ENCODE assay signal across 10 cellular contexts in the genomic region with DNA sequence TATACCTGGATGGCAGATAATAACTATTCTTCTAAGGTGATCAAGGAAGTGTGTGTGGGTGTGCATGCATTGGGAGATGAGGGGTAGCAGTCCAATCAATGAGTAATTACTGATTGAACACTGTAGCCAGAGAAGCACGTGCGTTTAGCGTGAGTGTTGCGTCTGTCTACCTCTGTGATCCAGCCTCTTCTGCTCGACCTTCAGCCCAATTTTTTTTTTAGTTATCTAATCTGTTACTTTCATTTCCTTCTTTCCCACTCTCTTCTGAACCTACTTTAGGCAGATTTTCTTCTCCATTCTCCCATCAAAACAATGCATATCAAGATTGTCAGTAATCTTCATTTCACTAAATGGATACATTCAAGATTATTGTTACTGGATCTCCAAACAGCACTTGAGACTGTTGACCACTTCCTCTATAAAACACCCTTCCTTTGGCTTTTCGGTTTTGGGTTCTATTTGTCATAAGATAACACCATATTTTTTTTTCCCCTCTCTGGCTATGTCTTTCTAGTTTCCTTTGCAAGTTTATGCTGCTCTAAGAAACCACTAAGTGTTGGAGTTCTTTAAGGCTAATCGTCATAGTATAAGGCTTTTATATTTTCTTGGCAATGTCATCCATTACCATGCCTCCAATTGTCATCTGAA. TPM values are rescaled to one million over a fixed set of nuclear protein-coding genes. Genes with fewer than 3 reads are reported as not detected.
A peak's percentile ranks its signal among the peaks of the same experiment; 100 is the strongest.
DNase-seq lines count a peak whose midpoint lies in the region; ATAC-seq, FAIRE-seq and TF ChIP-seq lines count a peak whose summit lies in the region.
"Had no signal": no experiment of that assay in that cellular context is flagged by ENCODE, and none has a peak within 500 bp of the region (broad histone marks: within the 10 kb centered on the region; RNA-seq: fewer than 3 reads in every experiment).

No MANE protein-coding gene starts in this region.

- peaks cover 3% of the 10 kb centered on the region for H3K9me3 Mint-ChIP-seq in natural killer cell treated with Interleukin-12 subunit alpha and Interleukin-12 subunit beta and Interleukin-15 and Interleukin-18, amount 100 ng/mL, for 72 hours

- H3K4me3 Mint-ChIP-seq in natural killer cell treated with Interleukin-12 subunit alpha and Interleukin-12 subunit beta and Interleukin-15 and Interleukin-18, amount 100 ng/mL, for 72 hours = no peak overlapping the region

- H3K27me3 Mint-ChIP-seq in natural killer cell treated with Interleukin-12 subunit alpha and Interleukin-12 subunit beta and Interleukin-15 and Interleukin-18, amount 100 ng/mL, for 72 hours = no peaks in the 10 kb centered on the region

- H3K36me3 Mint-ChIP-seq in natural killer cell treated with Interleukin-12 subunit alpha and Interleukin-12 subunit beta and Interleukin-15 and Interleukin-18, amount 100 ng/mL, for 72 hours = peaks cover 6% of the 10 kb centered on the region

- no peak overlapping the region for H3K27ac Mint-ChIP-seq in natural killer cell treated with Interleukin-12 subunit alpha and Interleukin-12 subunit beta and Interleukin-15 and Interleukin-18, amount 100 ng/mL, for 72 hours

- peaks cover 16 to 31% of the 10 kb centered on the region in 2 donors for H3K4me1 Mint-ChIP-seq in natural killer cell treated with Interleukin-12 subunit alpha and Interleukin-12 subunit beta and Interleukin-15 and Interleukin-18, amount 100 ng/mL, for 72 hours (ENCODE audit: low read depth in 2 of 2)

- peak; percentile 95 for FAIRE-seq in GM19239 (lab: Jason Lieb, UNC)

- DNase-seq in GM19239 (ENCODE audit: insufficient read length, low spot score) (peak; percentile 14), KBM-7 (peak; percentile 68), HK-2 (ENCODE audit: unreplicated experiment) (no peak), HEK293T (ENCODE audit: extremely low spot score) (no peak), HUDEP-2 (lab: John Stamatoyannopoulos, UW; ENCODE audit: unreplicated experiment in 76 of 76) (no peak), SW 1271 (lab: John Stamatoyannopoulos, UW) (no peak)
- DNase-seq in natural killer cell treated with Interleukin-12 subunit alpha and Interleukin-12 subunit beta and Interleukin-15 and Interleukin-18, amount 100 ng/mL, for 72 hours (ENCODE audit: low spot score) = no peak
- DNase-seq: SHP77 treated with DMSO at 0.1 percent for 48 hours, transverse colon had no signal

- in situ Hi-C loops in KBM-7 (cut with MboI; ENCODE audit: low pct_unique_long_range_greater_than_20kb, low sequenced_read_pairs) = no loop called here

- POLR2A ChIA-PET in HEK293T (lab: Yijun Ruan, JAX) = no interaction called here

- CTCF ChIA-PET in HEK293T (lab: Yijun Ruan, JAX) = no interaction called here

- ATAC-seq in HG02759 (IDR thresholded peaks at IDR 0.05; ENCODE audit: unreplicated experiment) = peak; percentile 76
- ATAC-seq in natural killer cell treated with Interleukin-12 subunit alpha and Interleukin-12 subunit beta and Interleukin-15 and Interleukin-18, amount 100 ng/mL, for 72 hours = peak; percentile 88

TF ChIP-seq in HEK293T, 16 proteins besides CTCF, POLR2A, EP300 and RAD21:
- TF ChIP-seq SP1 (IDR thresholded peaks at IDR 0.05) = no peak
- TF ChIP-seq ZNF384 (IDR thresholded peaks at IDR 0.05) = no peak
- TF ChIP-seq FOXM1 (IDR thresholded peaks at IDR 0.05; ENCODE audit: borderline replicate concordance) = no peak
- TF ChIP-seq CTBP1 (IDR thresholded peaks at IDR 0.05; ENCODE audit: borderline replicate concordance) = no peak
- no peak for TF ChIP-seq NFRKB (IDR thresholded peaks at IDR 0.05)
- no peak for TF ChIP-seq ARNT (IDR thresholded peaks at IDR 0.05)
- TF ChIP-seq ELF4 (IDR thresholded peaks at IDR 0.05) = no peak
- no peak for TF ChIP-seq FOXK2 (IDR thresholded peaks at IDR 0.05)
- no peak for TF ChIP-seq HDGF (IDR thresholded peaks at IDR 0.05; ENCODE audit: borderline replicate concordance)

RNA-seq across cellular contexts. Expression of a gene that starts 41.0 kb away (rescaled TPM):
- 100 to 1,000 TPM; 262 to 344 TPM for total RNA-seq in natural killer cell treated with Interleukin-12 subunit alpha and Interleukin-12 subunit beta and Interleukin-15 and Interleukin-18, amount 100 ng/mL, for 72 hours

Comparison
In these comparisons a context has a peak if more than half of its experiments do, and no peak if none do; other contexts are left out.
1. DNase-seq: peak in GM19239 (single experiment) and KBM-7 (single experiment); none in natural killer cell treated with Interleukin-12 subunit alpha and Interleukin-12 subunit beta and Interleukin-15 and Interleukin-18, amount 100 ng/mL, for 72 hours (single experiment), HK-2 (single experiment), HEK293T (single experiment), HUDEP-2 (0 of 76) and SW 1271 (0 of 2).